In the genomic region with DNA sequence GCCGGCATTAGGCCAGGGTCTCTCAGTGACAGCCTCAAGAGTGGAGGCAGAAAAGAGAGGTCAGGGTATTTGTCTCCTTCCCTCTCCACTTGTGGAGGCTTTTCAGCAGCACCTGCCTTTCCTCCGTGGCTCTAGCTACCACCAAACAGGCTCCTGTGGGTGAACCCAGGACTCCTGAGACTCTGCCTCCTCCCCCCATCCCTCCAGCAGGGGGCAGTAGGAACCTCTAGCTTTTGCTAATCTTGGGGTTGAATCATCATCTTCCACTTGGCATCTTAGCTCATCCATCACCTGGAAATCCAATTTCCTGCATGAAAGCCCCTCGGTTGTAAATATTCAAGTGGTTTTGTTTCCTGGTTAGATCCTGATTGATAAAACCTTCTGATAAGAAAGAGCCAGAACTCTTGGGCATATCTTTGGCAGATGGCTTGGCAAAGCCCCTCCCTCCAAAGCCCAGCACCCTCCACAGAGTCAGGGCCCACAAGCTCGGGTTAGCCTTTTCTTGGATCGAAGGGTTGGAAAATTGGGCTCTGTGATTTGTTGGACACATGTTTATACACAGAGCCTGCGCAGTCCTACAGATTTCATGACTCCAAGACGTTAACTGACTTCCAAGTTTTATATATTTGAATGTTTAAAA, we compare ENCODE assay signal across 9 cellular contexts.
A peak's percentile ranks its signal among the peaks of the same experiment; 100 is the strongest.
DNase-seq lines count a peak whose midpoint lies in the region; ATAC-seq, FAIRE-seq and TF ChIP-seq lines count a peak whose summit lies in the region.
"Had no signal": no experiment of that assay in that cellular context is flagged by ENCODE, and none has a peak within 500 bp of the region (broad histone marks: within the 10 kb centered on the region; RNA-seq: fewer than 3 reads in every experiment).

No MANE protein-coding gene starts in this region.

- no peak for FAIRE-seq in RCC 7860 (lab: Jason Lieb, UNC)

- no peak for ATAC-seq in stimulated activated naive CD8-positive, alpha-beta T cell treated with anti-CD3 and anti-CD28 coated beads, Interleukin-15, Interleukin-2, amounts not matched to agents 100 U/mL and 50 U/mL, for 24 hours
- ATAC-seq in stimulated activated naive CD8-positive, alpha-beta T cell treated with anti-CD3 and anti-CD28 coated beads, Interleukin-15, amount 100 ng/mL, for 72 hours: no peak
- ATAC-seq in HG02938 (IDR thresholded peaks at IDR 0.05; ENCODE audit: unreplicated experiment): no peak
- ATAC-seq in HG02884 (IDR thresholded peaks at IDR 0.05; ENCODE audit: unreplicated experiment): no peak
- ATAC-seq: gastrocnemius medialis had no signal

- peaks cover 5% of the 10 kb centered on the region for H3K27me3 Mint-ChIP-seq in stimulated activated naive CD8-positive, alpha-beta T cell treated with anti-CD3 and anti-CD28 coated beads, Interleukin-15, amount 100 ng/mL, for 72 hours

- no peak overlapping the region for H3K4me2 ChIP-seq in hepatocyte

- no peak overlapping the region for H3K4me3 ChIP-seq in hepatocyte
- H3K4me3 ChIP-seq: gastrocnemius medialis had no signal

- H2AFZ ChIP-seq in hepatocyte: no peak overlapping the region

- no peaks in the 10 kb centered on the region for H3K27me3 ChIP-seq in hepatocyte
- H3K27me3 ChIP-seq: gastrocnemius medialis had no signal

- H3K27ac Mint-ChIP-seq in stimulated activated naive CD8-positive, alpha-beta T cell treated with anti-CD3 and anti-CD28 coated beads, Interleukin-15, amount 100 ng/mL, for 72 hours: no peak overlapping the region

- DNase-seq in stimulated activated naive CD8-positive, alpha-beta T cell treated with anti-CD3 and anti-CD28 coated beads, Interleukin-15, Interleukin-2, amounts not matched to agents 100 U/mL and 50 U/mL, for 24 hours: peak; percentile 23
- no peak for DNase-seq in stimulated activated naive CD8-positive, alpha-beta T cell treated with anti-CD3 and anti-CD28 coated beads, Interleukin-15, amount 100 ng/mL, for 72 hours
- peak; percentile 66 for DNase-seq in NCI-H82 treated with DMSO at 0.1 percent for 48 hours (lab: John Stamatoyannopoulos, UW; ENCODE audit: unreplicated experiment)
- peak; percentile 51 for DNase-seq in hepatocyte (ENCODE audit: low spot score)
- DNase-seq in DMS79 (lab: John Stamatoyannopoulos, UW): no peak
- no peak for DNase-seq in RCC 7860 (ENCODE audit: low spot score)
- DNase-seq: gastrocnemius medialis had no signal

- H3K9me2 ChIP-seq in hepatocyte (replicated peaks; ENCODE audit: insufficient read depth): no peaks in the 10 kb centered on the region

- 67% methylated on average over 7 of the region's 7 CpGs for WGBS in hepatocyte (ENCODE audit: low lambda C conversion rate, missing lambda C conversion rate)

- no peaks in the 10 kb centered on the region for H3K4me1 Mint-ChIP-seq in stimulated activated naive CD8-positive, alpha-beta T cell treated with anti-CD3 and anti-CD28 coated beads, Interleukin-15, amount 100 ng/mL, for 72 hours

- no peaks in the 10 kb centered on the region for H3K9me3 ChIP-seq in hepatocyte (ENCODE audit: low read depth)
- H3K9me3 ChIP-seq: gastrocnemius medialis had no signal

- H4K20me1 ChIP-seq in hepatocyte (ENCODE audit: insufficient read depth, poor library complexity, severe bottlenecking): no peaks in the 10 kb centered on the region

- H3K36me3 ChIP-seq in hepatocyte (replicated peaks; ENCODE audit: insufficient read depth, low read depth): no peaks in the 10 kb centered on the region
- H3K36me3 ChIP-seq: gastrocnemius medialis had no signal

- no peaks in the 10 kb centered on the region for H3K79me2 ChIP-seq in hepatocyte

- TF ChIP-seq CTCF in hepatocyte (IDR thresholded peaks at IDR 0.05; ENCODE audit: poor library complexity): peak; percentile 46

- no peak overlapping the region for H3K27ac ChIP-seq in hepatocyte
- H3K27ac ChIP-seq: gastrocnemius medialis had no signal

- no peaks in the 10 kb centered on the region for H3K4me1 ChIP-seq in hepatocyte (ENCODE audit: insufficient read depth)
- H3K4me1 ChIP-seq: gastrocnemius medialis had no signal

- H3K9me3 Mint-ChIP-seq in stimulated activated naive CD8-positive, alpha-beta T cell treated with anti-CD3 and anti-CD28 coated beads, Interleukin-15, amount 100 ng/mL, for 72 hours: peaks cover 0 to 7% of the 10 kb centered on the region in 2 donors

- H3K4me3 Mint-ChIP-seq in stimulated activated naive CD8-positive, alpha-beta T cell treated with anti-CD3 and anti-CD28 coated beads, Interleukin-15, amount 100 ng/mL, for 72 hours: no peak overlapping the region

Comparison
In these comparisons a context has a peak if more than half of its experiments do, and no peak if none do; other contexts are left out.
1. DNase-seq: peak in stimulated activated naive CD8-positive, alpha-beta T cell treated with anti-CD3 and anti-CD28 coated beads, Interleukin-15, Interleukin-2, amounts not matched to agents 100 U/mL and 50 U/mL, for 24 hours (single experiment), NCI-H82 treated with DMSO at 0.1 percent for 48 hours (single experiment) and hepatocyte (single experiment); none in stimulated activated naive CD8-positive, alpha-beta T cell treated with anti-CD3 and anti-CD28 coated beads, Interleukin-15, amount 100 ng/mL, for 72 hours (0 of 2), DMS79 (single experiment) and RCC 7860 (single experiment).